ENCODE assay signal across 8 cellular contexts in the genomic region with DNA sequence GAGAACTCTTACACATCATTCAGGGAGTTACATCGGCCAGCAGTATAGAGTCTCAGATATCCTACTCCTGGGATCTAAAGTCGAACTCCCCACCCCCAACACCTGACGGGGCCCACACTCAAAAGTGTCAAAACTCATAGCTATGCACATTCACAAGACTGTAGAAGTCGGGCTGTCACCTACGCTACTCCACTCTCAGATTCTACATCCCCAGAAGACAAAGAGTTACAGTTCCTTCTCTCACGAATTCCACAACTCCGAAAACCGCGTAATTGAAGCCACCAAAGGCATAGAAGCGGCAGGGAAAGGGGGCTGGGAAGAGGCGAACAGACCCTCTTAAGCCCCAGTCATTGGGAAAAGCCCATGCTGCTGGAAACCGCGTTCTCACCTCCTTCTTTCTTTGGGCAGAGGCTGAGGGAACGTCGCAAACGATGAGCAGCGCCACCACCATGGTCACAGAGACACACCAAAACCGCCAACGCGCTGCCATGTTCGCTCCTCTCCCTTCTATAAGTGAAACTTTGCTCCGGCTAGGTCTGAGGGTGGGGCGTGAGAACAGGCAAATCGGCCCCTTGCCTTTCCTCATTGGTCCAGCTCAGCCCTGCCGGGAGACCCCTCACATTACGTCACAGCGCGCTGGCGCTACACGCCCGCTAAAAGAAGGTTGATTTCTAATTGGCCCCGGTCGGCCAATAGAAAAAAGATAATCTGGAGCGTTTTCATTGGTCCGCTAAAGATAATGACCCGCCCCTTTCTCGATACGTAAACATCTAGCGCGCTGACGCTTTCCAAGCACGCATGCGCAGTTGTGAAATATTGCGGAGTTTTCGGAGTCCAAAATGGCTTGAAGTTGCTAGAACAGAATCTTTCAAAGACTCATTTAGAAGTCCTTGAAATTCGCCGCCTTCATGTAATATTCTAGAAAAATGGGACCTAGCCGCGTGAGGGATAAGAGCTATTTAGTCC. TPM values are rescaled to one million over a fixed set of nuclear protein-coding genes. Genes with fewer than 3 reads are reported as not detected.
DNase-seq lines count a peak whose midpoint lies in the region; ATAC-seq and TF ChIP-seq lines count a peak whose summit lies in the region.

A gene (minus strand): TSS at position 515 of the 966 bp plus-strand sequence. CDS start 25 bp downstream, at position 490.

- H3K27me3 Mint-ChIP-seq in CD8-positive, alpha-beta T cell (ENCODE audit: low read depth) = no peaks in the 10 kb centered on the region

- H3K27ac ChIP-seq in CD8-positive, alpha-beta T cell (ENCODE audit: low read depth, low read length) = peak within 1 kb of the TSS; percentile 96
- peak within 1 kb of the TSS; percentile 93 for H3K27ac ChIP-seq in lower lobe of right lung

- intact Hi-C loops in CD8-positive, alpha-beta T cell (cut with DNase I, micrococcal nuclease) = loop anchor here (1.0 to 10.0 kb wide), 6 partner anchors 16 to 1720 kb away; a partner anchor contains a TSS
- intact Hi-C loops in lower lobe of right lung (cut with DNase I) = no loop called here

- H3K4me1 ChIP-seq in CD8-positive, alpha-beta T cell (ENCODE audit: insufficient read depth, low read length) = peaks cover 14% of the 10 kb centered on the region
- no peaks in the 10 kb centered on the region for H3K4me1 ChIP-seq in lower lobe of right lung

- no peaks in the 10 kb centered on the region for H3K36me3 ChIP-seq in CD8-positive, alpha-beta T cell (ENCODE audit: insufficient read depth, low read length)
- H3K36me3 ChIP-seq in lower lobe of right lung = no peaks in the 10 kb centered on the region

- H3K27ac Mint-ChIP-seq in CD8-positive, alpha-beta T cell = peak within 1 kb of the TSS; percentile 100

- no peaks in the 10 kb centered on the region for H3K27me3 ChIP-seq in CD8-positive, alpha-beta T cell (ENCODE audit: insufficient read depth, low read length)
- H3K27me3 ChIP-seq in lower lobe of right lung (ENCODE audit: low read depth) = no peaks in the 10 kb centered on the region

- DNase-seq in CD8-positive, alpha-beta T cell = peak; percentile 76 to 96 (median 83)
- DNase-seq in HS-27A (ENCODE audit: low read depth) = peak; percentile 87
- DNase-seq in NK-92 (lab: John Stamatoyannopoulos, UW; ENCODE audit: unreplicated experiment) = peak; percentile 41
- DNase-seq in activated CD8-positive, alpha-beta memory T cell treated with anti-CD3 and anti-CD28 coated beads for 1 hour (ENCODE audit: extremely low read depth in 1 of 2, low read depth in 1 of 2) = peak; percentile 65 to 80
- DNase-seq in effector CD4-positive, alpha-beta T cell = peak; percentile 84
- peak; percentile 93 for DNase-seq in lower lobe of right lung
- DNase-seq in stimulated activated CD4-positive, alpha-beta T cell treated with anti-CD3 and anti-CD28 coated beads, TNF-alpha, amount 100 ng/mL, for 24 hours (ENCODE audit: low read depth in 3 of 3) = peak; percentile 66 to 84 (median 81)

- peak; percentile 84 for ATAC-seq in CD8-positive, alpha-beta T cell
- ATAC-seq in GM19467 (IDR thresholded peaks at IDR 0.05; ENCODE audit: unreplicated experiment) (peak; percentile 94), lower lobe of right lung (peak; percentile 96 to 98)

- H3K4me1 Mint-ChIP-seq in CD8-positive, alpha-beta T cell (ENCODE audit: low read depth) = peaks cover 30% of the 10 kb centered on the region

- no peak for TF ChIP-seq CTCF in CD8-positive, alpha-beta T cell (IDR thresholded peaks at IDR 0.05)
- no peak for TF ChIP-seq CTCF in lower lobe of right lung (IDR thresholded peaks at IDR 0.05)

- CTCF ChIA-PET in CD8-positive, alpha-beta T cell (lab: Charles Lee) = interaction anchor here (1.2 kb wide), 1 partner anchor 15 kb away, joined by 3 read pairs; a partner anchor contains a TSS

- POLR2A ChIA-PET in CD8-positive, alpha-beta T cell (lab: Charles Lee) = interaction anchor here (0.5 to 2.7 kb wide), 4 partner anchors 15 to 209 kb away, joined by 3 to 17 read pairs (median 3); a partner anchor contains a TSS

- H3K9me3 Mint-ChIP-seq in CD8-positive, alpha-beta T cell = no peaks in the 10 kb centered on the region

- H3K4me3 Mint-ChIP-seq in CD8-positive, alpha-beta T cell = peak within 1 kb of the TSS; percentile 90

- peaks cover 18% of the 10 kb centered on the region for H3K36me3 Mint-ChIP-seq in CD8-positive, alpha-beta T cell

- H3K4me3 ChIP-seq in CD8-positive, alpha-beta T cell (ENCODE audit: low read depth, low read length) = peak within 1 kb of the TSS; percentile 69
- H3K4me3 ChIP-seq in lower lobe of right lung = peak within 1 kb of the TSS; percentile 70

- H3K9me3 ChIP-seq in CD8-positive, alpha-beta T cell (ENCODE audit: low read length) = no peaks in the 10 kb centered on the region
- H3K9me3 ChIP-seq in lower lobe of right lung = no peaks in the 10 kb centered on the region

RNA-seq across cellular contexts. Expression of the gene that starts here (rescaled TPM):
- 10 to 100 TPM; 33.0 to 35.1 TPM for total RNA-seq in CD8-positive, alpha-beta T cell
- 57.9 TPM for total RNA-seq in lower lobe of right lung

Comparison
In these comparisons a context has a peak if more than half of its experiments do, and no peak if none do; other contexts are left out.
1. Peak in every context shown above with its lines: DNase-seq, ATAC-seq, H3K4me3 ChIP-seq and H3K27ac ChIP-seq.
2. DNase-seq: peak in every context shown above with its lines; median percentile 93 in lower lobe of right lung; 87 in HS-27A; 84 in effector CD4-positive, alpha-beta T cell; 83 in CD8-positive, alpha-beta T cell; 81 in stimulated activated CD4-positive, alpha-beta T cell treated with anti-CD3 and anti-CD28 coated beads, TNF-alpha, amount 100 ng/mL, for 24 hours; 72 in activated CD8-positive, alpha-beta memory T cell treated with anti-CD3 and anti-CD28 coated beads for 1 hour; 41 in NK-92.